19 cellular contexts compared by ENCODE assay signal in genomic region chr1:110533230-110533629, GRCh38. TPM values are rescaled to one million over a fixed set of nuclear protein-coding genes. Genes with fewer than 3 reads are reported as not detected.
DNase-seq lines count a peak whose midpoint lies in the region; ATAC-seq, FAIRE-seq and TF ChIP-seq lines count a peak whose summit lies in the region.
"Had no signal": no experiment of that assay in that cellular context is flagged by ENCODE, and none has a peak within 500 bp of the region (broad histone marks: within the 10 kb centered on the region; RNA-seq: fewer than 3 reads in every experiment).

No MANE protein-coding gene starts in this region.

- TF ChIP-seq POLR2A in HepG2 (IDR thresholded peaks at IDR 0.05; ENCODE audit: insufficient read depth in 1 of 2, low read depth in 2 of 2, low read length in 2 of 2), result no peak
- no peak for TF ChIP-seq POLR2A in right lobe of liver (IDR thresholded peaks at IDR 0.05)
- TF ChIP-seq POLR2A in ovary (IDR thresholded peaks at IDR 0.05), result no peak

- H3K4me2 ChIP-seq in HepG2 (ENCODE audit: low read depth, low read length) (no peak overlapping the region), MM.1S (ENCODE audit: low read depth, low read length) (no peak overlapping the region), neural progenitor cell (no peak overlapping the region)
- H3K4me2 ChIP-seq: BLaER1 treated with 17β-estradiol and CSF1 and Interleukin-3, amounts not matched to agents 10 nM and 100 nM; PC-9 had no signal

- H3K27me3 Mint-ChIP-seq in CD4-positive, alpha-beta T cell, result peaks cover 31% of the 10 kb centered on the region
- H3K27me3 Mint-ChIP-seq in neural progenitor cell (ENCODE audit: insufficient read depth, low read depth), result peaks cover 2% of the 10 kb centered on the region

- H3K4me1 Mint-ChIP-seq in CD4-positive, alpha-beta T cell (ENCODE audit: low read depth), result no peaks in the 10 kb centered on the region
- H3K4me1 Mint-ChIP-seq in neural progenitor cell, result no peaks in the 10 kb centered on the region

- no peak overlapping the region for H2AFZ ChIP-seq in HepG2 (ENCODE audit: low read length)
- no peak overlapping the region for H2AFZ ChIP-seq in MM.1S (ENCODE audit: low read length)
- H2AFZ ChIP-seq in neural progenitor cell (replicated peaks), result no peak overlapping the region
- H2AFZ ChIP-seq: PC-9 had no signal

- no peak for DNase-seq in HepG2 (ENCODE audit: low spot score)
- DNase-seq in right lobe of liver, result no peak
- no peak for DNase-seq in MM.1S
- DNase-seq in NCI-H510A treated with DMSO at 0.1 percent for 48 hours (lab: John Stamatoyannopoulos, UW), result peak; percentile 47
- DNase-seq in CD4-positive, alpha-beta T cell, result no peak
- DNase-seq in ovary, result no peak
- DNase-seq in GM19239 (ENCODE audit: insufficient read length, low spot score), result no peak
- no peak for DNase-seq in neural progenitor cell (ENCODE audit: low spot score)
- DNase-seq: GOT3, NCI-H1105 treated with DMSO at 0.1 percent for 48 hours, NCI-H526, PC-9, SJCRH30 had no signal

- 0% methylated on average over 3 of the region's 3 CpGs for WGBS in HepG2 (ENCODE audit: low lambda C conversion rate)
- WGBS in right lobe of liver (ENCODE audit: insufficient coverage, low coverage, low lambda C conversion rate, missing lambda C conversion rate), result 27% methylated on average over 1 of the region's 3 CpGs
- 33 to 61% (median 42%) methylated on average over 3 of the region's 3 CpGs for WGBS in ovary, 3 donors

- in situ Hi-C loops in HepG2 (cut with HindIII; ENCODE audit: extremely low pct_ligation_motif_present, low pct_unique_long_range_greater_than_20kb), result loop anchor here (10.0 kb wide), 1 partner anchor 252 kb away; no protein-coding TSS in a partner anchor

- intact Hi-C loops in HepG2 (cut with micrococcal nuclease; ENCODE audit: unreplicated experiment), result no loop called here
- intact Hi-C loops in right lobe of liver (cut with DNase I), result no loop called here
- intact Hi-C loops in CD4-positive, alpha-beta T cell (cut with DNase I, micrococcal nuclease), result no loop called here
- intact Hi-C loops in ovary (cut with DNase I), result loop anchor here in 1 of 4 donors (5.0 kb wide), 1 partner anchor 234 kb away; no protein-coding TSS in a partner anchor

- no peaks in the 10 kb centered on the region for H3F3A ChIP-seq in MM.1S (ENCODE audit: insufficient read depth, low read length)
- no peaks in the 10 kb centered on the region for H3F3A ChIP-seq in neural progenitor cell (ENCODE audit: low read depth)

- FAIRE-seq in HepG2 (lab: Jason Lieb, UNC) (no peak), GM19239 (lab: Jason Lieb, UNC) (no peak)
- FAIRE-seq: G401.6, GM12878 had no signal

- no peaks in the 10 kb centered on the region for H3K36me3 Mint-ChIP-seq in CD4-positive, alpha-beta T cell (ENCODE audit: low read depth)
- no peaks in the 10 kb centered on the region for H3K36me3 Mint-ChIP-seq in neural progenitor cell

- TF ChIP-seq RAD21 in HepG2 (CRISPR knock-in tag; IDR thresholded peaks at IDR 0.05), result no peak

- TF ChIP-seq EP300 in HepG2 (IDR thresholded peaks at IDR 0.05; ENCODE audit: low read depth in 2 of 2, low read length in 2 of 2) (no peak), HepG2 (CRISPR knock-in tag; IDR thresholded peaks at IDR 0.05; ENCODE audit: borderline replicate concordance) (no peak), ovary (IDR thresholded peaks at IDR 0.05) (no peak)

- H3K9ac ChIP-seq in HepG2 (ENCODE audit: insufficient read depth, low read depth, low read length) (no peak overlapping the region), MM.1S (ENCODE audit: low read length) (no peak overlapping the region), neural progenitor cell (no peak overlapping the region)
- H3K9ac ChIP-seq: BLaER1 treated with 17β-estradiol and CSF1 and Interleukin-3, amounts not matched to agents 10 nM and 100 nM had no signal

- no peaks in the 10 kb centered on the region for H3K4me1 ChIP-seq in HepG2 (ENCODE audit: insufficient read depth, low read length)
- no peaks in the 10 kb centered on the region for H3K4me1 ChIP-seq in right lobe of liver
- no peaks in the 10 kb centered on the region for H3K4me1 ChIP-seq in MM.1S (ENCODE audit: low read length)
- no peaks in the 10 kb centered on the region for H3K4me1 ChIP-seq in ovary (ENCODE audit: insufficient read depth)
- H3K4me1 ChIP-seq in neural progenitor cell, result no peaks in the 10 kb centered on the region
- H3K4me1 ChIP-seq: SJCRH30 had no signal

- no peak overlapping the region for H3K27ac Mint-ChIP-seq in CD4-positive, alpha-beta T cell
- H3K27ac Mint-ChIP-seq in neural progenitor cell, result no peak overlapping the region
- H3K27ac Mint-ChIP-seq: T-helper 1 cell treated with Interleukin-12 subunit alpha and Interleukin-12 subunit beta and Interleukin-4 antibody, amounts not matched to agents 30 μg/mL and 1 μg/mL, for 36 hours had no signal

- no peak overlapping the region for H3K4me3 ChIP-seq in HepG2 (replicated peaks in 1 of 3; ENCODE audit: insufficient read depth in 1 of 3, low read depth in 2 of 3, low read length in 3 of 3)
- H3K4me3 ChIP-seq in right lobe of liver, result no peak overlapping the region
- no peak overlapping the region for H3K4me3 ChIP-seq in MM.1S (ENCODE audit: low read length)
- H3K4me3 ChIP-seq in ovary, result no peak overlapping the region
- no peak overlapping the region for H3K4me3 ChIP-seq in neural progenitor cell
- H3K4me3 ChIP-seq: BLaER1 treated with 17β-estradiol and CSF1 and Interleukin-3, amounts not matched to agents 10 nM and 100 nM; GM12878; PC-9; SJCRH30 had no signal

- BruUV-seq in HepG2 (replicated peaks; lab: Mats Ljungman, UMichigan), result no TSS peak

- no peaks in the 10 kb centered on the region for H4K20me1 ChIP-seq in HepG2 (ENCODE audit: insufficient read depth, low read length)
- H4K20me1 ChIP-seq in MM.1S (ENCODE audit: insufficient read depth, low read length), result no peaks in the 10 kb centered on the region
- H4K20me1 ChIP-seq in neural progenitor cell (ENCODE audit: low read depth), result no peaks in the 10 kb centered on the region

- H3K79me2 ChIP-seq in HepG2 (ENCODE audit: insufficient read depth, low read length), result no peaks in the 10 kb centered on the region
- H3K79me2 ChIP-seq in MM.1S (ENCODE audit: low read length), result no peaks in the 10 kb centered on the region
- H3K79me2 ChIP-seq in neural progenitor cell (ENCODE audit: low read depth), result no peaks in the 10 kb centered on the region

- H3K4me3 Mint-ChIP-seq in CD4-positive, alpha-beta T cell, result no peak overlapping the region
- no peak overlapping the region for H3K4me3 Mint-ChIP-seq in neural progenitor cell
- H3K4me3 Mint-ChIP-seq: T-helper 1 cell treated with Interleukin-12 subunit alpha and Interleukin-12 subunit beta and Interleukin-4 antibody, amounts not matched to agents 30 μg/mL and 1 μg/mL, for 36 hours had no signal

- POLR2A ChIA-PET in HepG2 (lab: Yijun Ruan, JAX), result no interaction called here
- POLR2A ChIA-PET in CD4-positive, alpha-beta T cell (lab: Charles Lee), result no interaction called here

- ATAC-seq in HepG2, result peak; percentile 38
- no peak for ATAC-seq in right lobe of liver
- no peak for ATAC-seq in CD4-positive, alpha-beta T cell (ENCODE audit: poor library complexity)
- ATAC-seq: GM12878 had no signal

- CTCF ChIA-PET in HepG2 (lab: Yijun Ruan, JAX; ENCODE audit: low intra/inter-chr PET ratio, low total read pairs), result no interaction called here
- CTCF ChIA-PET in CD4-positive, alpha-beta T cell (lab: Charles Lee), result no interaction called here

- H3K36me3 ChIP-seq in HepG2 (replicated peaks in 1 of 2; ENCODE audit: control insufficient read depth in 1 of 2, insufficient read depth in 2 of 2, low read length in 2 of 2) (no peaks in the 10 kb centered on the region), right lobe of liver (no peaks in the 10 kb centered on the region), MM.1S (replicated peaks; ENCODE audit: insufficient read depth, low read length) (no peaks in the 10 kb centered on the region), ovary (no peaks in the 10 kb centered on the region), neural progenitor cell (no peaks in the 10 kb centered on the region)
- H3K36me3 ChIP-seq: BLaER1 treated with 17β-estradiol and CSF1 and Interleukin-3, amounts not matched to agents 10 nM and 100 nM; SJCRH30 had no signal

- H3K9me2 ChIP-seq in MM.1S (replicated peaks; ENCODE audit: insufficient read depth, low read length), result no peaks in the 10 kb centered on the region

- TF ChIP-seq CTCF in HepG2 (CRISPR knock-in tag; IDR thresholded peaks at IDR 0.05) (peak; percentile 15; the same call in 1 of the 2 replicates), right lobe of liver (IDR thresholded peaks at IDR 0.05) (no peak), MM.1S (IDR thresholded peaks at IDR 0.05; ENCODE audit: low read length) (peak; percentile 26), ovary (IDR thresholded peaks at IDR 0.05) (no peak), neural progenitor cell (IDR thresholded peaks at IDR 0.05) (no peak)
- TF ChIP-seq CTCF in CD4-positive, alpha-beta T cell (IDR thresholded peaks at IDR 0.05), result no peak

- H3K9me3 Mint-ChIP-seq in CD4-positive, alpha-beta T cell, result no peaks in the 10 kb centered on the region
- H3K9me3 Mint-ChIP-seq in neural progenitor cell, result no peaks in the 10 kb centered on the region
- H3K9me3 Mint-ChIP-seq: T-helper 1 cell treated with Interleukin-12 subunit alpha and Interleukin-12 subunit beta and Interleukin-4 antibody, amounts not matched to agents 30 μg/mL and 1 μg/mL, for 36 hours had no signal

- H3K9me3 ChIP-seq in HepG2 (ENCODE audit: low read length), result no peaks in the 10 kb centered on the region
- H3K9me3 ChIP-seq in right lobe of liver, result no peaks in the 10 kb centered on the region
- no peaks in the 10 kb centered on the region for H3K9me3 ChIP-seq in MM.1S (replicated peaks; ENCODE audit: insufficient read depth, low read length)
- H3K9me3 ChIP-seq in CD4-positive, alpha-beta T cell (ENCODE audit: control insufficient read depth, low read length), result no peaks in the 10 kb centered on the region
- no peaks in the 10 kb centered on the region for H3K9me3 ChIP-seq in ovary
- H3K9me3 ChIP-seq in neural progenitor cell (ENCODE audit: low read depth), result no peaks in the 10 kb centered on the region
- H3K9me3 ChIP-seq: BLaER1 treated with 17β-estradiol and CSF1 and Interleukin-3, amounts not matched to agents 10 nM and 100 nM; SJCRH30 had no signal

- H3K27ac ChIP-seq in HepG2 (ENCODE audit: extremely low read length, insufficient read depth, low read length) (no peak overlapping the region), right lobe of liver (no peak overlapping the region), MM.1S (ENCODE audit: low read length) (no peak overlapping the region), ovary (no peak overlapping the region), neural progenitor cell (no peak overlapping the region)
- H3K27ac ChIP-seq in CD4-positive, alpha-beta T cell (ENCODE audit: low read depth, low read length), result no peak overlapping the region
- H3K27ac ChIP-seq: BLaER1 treated with 17β-estradiol and CSF1 and Interleukin-3, amounts not matched to agents 10 nM and 100 nM; PC-9; SJCRH30 had no signal

- H3K27me3 ChIP-seq in HepG2 (ENCODE audit: control insufficient read depth in 1 of 2, insufficient read depth in 2 of 2, low read length in 2 of 2) (peaks cover 0 to 2% of the 10 kb centered on the region in 2 experiments; a peak in 1 of 5 replicates), right lobe of liver (no peaks in the 10 kb centered on the region), MM.1S (replicated peaks; ENCODE audit: insufficient read depth, low read length) (no peaks in the 10 kb centered on the region), ovary (no peaks in the 10 kb centered on the region), neural progenitor cell (peaks cover 11% of the 10 kb centered on the region)
- no peaks in the 10 kb centered on the region for H3K27me3 ChIP-seq in CD4-positive, alpha-beta T cell (ENCODE audit: control insufficient read depth, insufficient read depth, low read length)
- H3K27me3 ChIP-seq: BLaER1 treated with 17β-estradiol and CSF1 and Interleukin-3, amounts not matched to agents 10 nM and 100 nM; SJCRH30 had no signal

RNA-seq across cellular contexts. Expression of gene KCNA10, which starts 14.3 kb away (rescaled TPM):
- total RNA-seq in HepG2 (2016; rRNA removed; fragmentation: Illumina TruSeq; extraction: Trizol) (not detected in 2 replicates), right lobe of liver (not detected), ovary (not detected), neural progenitor cell (ENCODE audit: low replicate concordance) (not detected in 2 replicates)
- total RNA-seq in HepG2 (2016; cell fraction: cytosol; rRNA removed; fragmentation: Illumina TruSeq; extraction: Trizol; ENCODE audit: low read depth), result not detected in 2 replicates
- not detected in 2 replicates for total RNA-seq in HepG2 (2016; cell fraction: insoluble cytoplasmic fraction; rRNA removed; fragmentation: Illumina TruSeq; extraction: Trizol)
- not detected in 2 replicates for total RNA-seq in HepG2 (2016; cell fraction: membrane; rRNA removed; fragmentation: Illumina TruSeq; extraction: Trizol)
- total RNA-seq in HepG2 (2016; cell fraction: nucleus; rRNA removed; fragmentation: Illumina TruSeq; extraction: Trizol), result not detected in 2 replicates
- polyA plus RNA-seq in HepG2 (2011; rRNA removed) (not detected in 2 replicates), ovary (not detected)
- polyA plus RNA-seq in HepG2 (2011; cell fraction: cytosol; rRNA removed), result not detected in 2 replicates
- polyA plus RNA-seq in HepG2 (2011; cell fraction: nucleus; rRNA removed), result not detected in 2 replicates
- polyA plus RNA-seq in HepG2 (2012), result not detected in 2 replicates
- not detected in 2 replicates for polyA plus RNA-seq in HepG2 (2016; cell fraction: cytosol; fragmentation: Illumina TruSeq; extraction: Trizol; ENCODE audit: low read depth)
- polyA plus RNA-seq in HepG2 (2016; cell fraction: insoluble cytoplasmic fraction; fragmentation: Illumina TruSeq; extraction: Trizol; ENCODE audit: low read depth), result not detected in 2 replicates
- not detected in 2 replicates for polyA plus RNA-seq in HepG2 (2016; cell fraction: membrane; fragmentation: Illumina TruSeq; extraction: Trizol; ENCODE audit: low read depth)
- polyA plus RNA-seq in HepG2 (2016; cell fraction: nucleus; fragmentation: Illumina TruSeq; extraction: Trizol; ENCODE audit: insufficient read depth, low read depth), result not detected in 2 replicates
- polyA minus RNA-seq in HepG2 (2011; rRNA and poly(A)+ RNA removed; ENCODE audit: low replicate concordance), result 0.19 TPM in 1 of 2 replicates, not detected in the other
- not detected in 2 replicates for polyA minus RNA-seq in HepG2 (2011; cell fraction: cytosol; rRNA and poly(A)+ RNA removed)
- not detected in 2 replicates for polyA minus RNA-seq in HepG2 (2011; cell fraction: nucleus; rRNA and poly(A)+ RNA removed)
- total RNA-seq in CD4-positive, alpha-beta T cell, result not detected
- total RNA-seq: A673, GM12878, LHCN-M2, PC-9, SJCRH30 had no signal
- polyA plus RNA-seq: GM12878 had no signal

Comparison
In these comparisons a context has a peak if more than half of its experiments do, and no peak if none do; other contexts are left out.
1. CTCF ChIP-seq: peak in HepG2 (single experiment) and MM.1S (single experiment); none in right lobe of liver (0 of 4), CD4-positive, alpha-beta T cell (single experiment), ovary (0 of 3) and neural progenitor cell (single experiment).